Comparison of ENCODE assay signal across 8 cellular contexts in genomic region chr5:177474845-177475562, GRCh38. TPM values are rescaled to one million over a fixed set of nuclear protein-coding genes. Genes with fewer than 3 reads are reported as not detected.
DNase-seq lines count a peak whose midpoint lies in the region; ATAC-seq and TF ChIP-seq lines count a peak whose summit lies in the region.
"Had no signal": no experiment of that assay in that cellular context is flagged by ENCODE, and none has a peak within 500 bp of the region (broad histone marks: within the 10 kb centered on the region; RNA-seq: fewer than 3 reads in every experiment).

No MANE protein-coding gene starts in this region.

- intact Hi-C loops in ovary (cut with DNase I): no loop called here

- TF ChIP-seq CTCF in ovary (IDR thresholded peaks at IDR 0.05): no peak

- DNase-seq in CD1c-positive myeloid dendritic cell (ENCODE audit: extremely low spot score): peak; percentile 57
- DNase-seq in NCI-H82 (lab: John Stamatoyannopoulos, UW): peak; percentile 50
- DNase-seq in memory B cell (ENCODE audit: low spot score in 2 of 2): no peak
- no peak for DNase-seq in NCI-H2171 (lab: John Stamatoyannopoulos, UW)
- DNase-seq in stimulated activated CD4-positive, alpha-beta T cell treated with anti-CD3 and anti-CD28 coated beads, Interleukin-1b, Interleukin-23, amount 100 ng/mL, for 48 hours: no peak
- no peak for DNase-seq in ovary
- DNase-seq: aorta had no signal

- H3K9me3 Mint-ChIP-seq in memory B cell: no peaks in the 10 kb centered on the region

- H3K4me1 ChIP-seq in ovary (ENCODE audit: insufficient read depth): peaks cover 30% of the 10 kb centered on the region

- 19 to 27% (median 22%) methylated on average over 4 of the region's 4 CpGs for WGBS in ovary, 3 donors

- H3K27me3 Mint-ChIP-seq in memory B cell: peaks cover 8% of the 10 kb centered on the region

- peak overlapping the region in 1 of 2 donors; percentile 56 for H3K27ac ChIP-seq in ovary

- no peaks in the 10 kb centered on the region for H3K36me3 ChIP-seq in ovary

- no peak for TF ChIP-seq EP300 in ovary (IDR thresholded peaks at IDR 0.05)

- ATAC-seq in memory B cell (ENCODE audit: low read depth): no peak
- ATAC-seq: mucosa of descending colon had no signal

- no peak overlapping the region for H3K4me3 ChIP-seq in ovary
- H3K4me3 ChIP-seq: mucosa of descending colon had no signal

- H3K36me3 Mint-ChIP-seq in memory B cell: no peaks in the 10 kb centered on the region

- H3K4me1 Mint-ChIP-seq in memory B cell: peaks cover 24% of the 10 kb centered on the region

- no peak for TF ChIP-seq POLR2A in ovary (IDR thresholded peaks at IDR 0.05)

- no peak overlapping the region for H3K27ac Mint-ChIP-seq in memory B cell

- H3K9me3 ChIP-seq in ovary: no peaks in the 10 kb centered on the region
- H3K9me3 ChIP-seq: mucosa of descending colon had no signal

- peak overlapping the region; percentile 93 for H3K4me3 Mint-ChIP-seq in memory B cell

- no peaks in the 10 kb centered on the region for H3K27me3 ChIP-seq in ovary

RNA-seq across cellular contexts. Expression of gene DBN1, which starts 1.6 kb away (rescaled TPM):
- total RNA-seq in ovary: 10 to 100 TPM; 35.1 to 91.6 (median 57.0) TPM
- 10 to 100 TPM; 18.4 to 55.4 TPM for polyA plus RNA-seq in ovary

RNA-seq across cellular contexts. Expression of gene PDLIM7, which starts 22.4 kb away (rescaled TPM):
- 100 to 1,000 TPM in 4 of 7 donors, 10 to 100 TPM in 3; 32.7 to 243 (median 151) TPM for total RNA-seq in ovary
- polyA plus RNA-seq in ovary: 10 to 100 TPM; 25.7 to 83.3 TPM

RNA-seq across cellular contexts. Expression of gene PRR7, which starts 28.4 kb away (rescaled TPM):
- 10 to 100 TPM in 1 of 7 donors, 1 to 10 TPM in 5, under 1 TPM in 1; 0.66 to 11.4 (median 2.1) TPM for total RNA-seq in ovary
- polyA plus RNA-seq in ovary: under 1 TPM in 1 of 2 donors, not detected in 1; 0.51 TPM

RNA-seq across cellular contexts. Expression of gene DOK3, which starts 34.6 kb away (rescaled TPM):
- total RNA-seq in ovary: 1 to 10 TPM; 1.3 to 7.2 (median 2.5) TPM
- 1 to 10 TPM; 1.8 to 4.2 TPM for polyA plus RNA-seq in ovary

RNA-seq across cellular contexts. Expression of gene DDX41, which starts 41.8 kb away (rescaled TPM):
- 100 to 1,000 TPM in 1 of 7 donors, 10 to 100 TPM in 6; 63.5 to 104 (median 76.0) TPM for total RNA-seq in ovary
- 10 to 100 TPM; 58.3 to 63.6 TPM for polyA plus RNA-seq in ovary

Comparison
In these comparisons a context has a peak if more than half of its experiments do, and no peak if none do; other contexts are left out.
1. DNase-seq: peak in CD1c-positive myeloid dendritic cell (single experiment) and NCI-H82 (single experiment); none in memory B cell (0 of 2), NCI-H2171 (single experiment), stimulated activated CD4-positive, alpha-beta T cell treated with anti-CD3 and anti-CD28 coated beads, Interleukin-1b, Interleukin-23, amount 100 ng/mL, for 48 hours (single experiment) and ovary (0 of 5).